5 cellular contexts compared by ENCODE assay signal in the genomic region with DNA sequence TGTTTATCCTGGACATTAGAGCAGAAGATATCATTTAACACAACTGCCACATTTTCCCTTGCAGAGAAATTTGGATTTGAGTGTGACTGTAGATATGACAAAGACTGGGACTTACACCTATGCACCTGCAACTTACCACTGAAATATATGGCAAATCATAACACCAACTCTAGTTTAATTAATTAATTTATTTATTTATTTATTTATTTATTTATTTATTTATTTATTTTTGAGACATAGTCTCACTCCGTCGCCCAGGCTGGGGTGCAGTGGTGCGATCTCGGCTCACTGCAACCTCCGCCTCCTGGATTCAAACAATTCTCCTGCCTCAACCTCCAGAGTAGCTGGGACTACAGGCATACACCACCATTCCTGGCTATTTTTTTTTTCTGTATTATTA. TPM values are rescaled to one million over a fixed set of nuclear protein-coding genes. Genes with fewer than 3 reads are reported as not detected.
"Had no signal": no experiment of that assay in that cellular context is flagged by ENCODE, and none has a peak within 500 bp of the region (broad histone marks: within the 10 kb centered on the region; RNA-seq: fewer than 3 reads in every experiment).

No MANE protein-coding gene starts in this region.

RNA-seq across cellular contexts. Expression of a gene that starts 50.4 kb away (rescaled TPM):
- polyA plus RNA-seq: endothelial cell of umbilical vein, esophagus, fibroblast of lung, foreskin keratinocyte, heart left ventricle had no signal
